In the genomic region with DNA sequence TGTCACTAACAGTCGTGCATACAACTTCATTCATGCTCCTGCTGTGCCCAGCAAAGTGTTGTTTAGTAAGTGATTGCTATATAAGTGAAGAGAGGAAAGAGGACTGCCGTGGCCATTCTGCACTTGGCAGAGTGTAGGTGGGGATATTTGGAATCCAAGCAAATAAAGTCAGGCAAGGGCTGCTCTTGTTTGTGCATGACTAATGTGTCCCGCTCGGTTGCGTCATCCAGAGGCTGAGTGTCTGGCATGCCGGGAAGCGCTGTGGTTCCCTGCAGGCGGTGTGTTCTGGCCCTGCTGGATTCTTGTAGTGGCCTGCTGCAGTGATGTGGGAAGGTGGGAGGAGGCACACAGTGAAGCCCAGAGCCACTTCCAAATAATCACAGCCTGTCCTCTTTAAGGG, we compare ENCODE assay signal across 9 cellular contexts.
DNase-seq lines count a peak whose midpoint lies in the region; ATAC-seq and TF ChIP-seq lines count a peak whose summit lies in the region.
"Had no signal": no experiment of that assay in that cellular context is flagged by ENCODE, and none has a peak within 500 bp of the region (broad histone marks: within the 10 kb centered on the region; RNA-seq: fewer than 3 reads in every experiment).

No MANE protein-coding gene starts in this region.

- no peak for TF ChIP-seq POLR2A in adrenal gland (IDR thresholded peaks at IDR 0.05)

- H3K9me3 ChIP-seq in adrenal gland (replicated peaks in 1 of 3) (no peaks in the 10 kb centered on the region), thoracic aorta (no peaks in the 10 kb centered on the region)
- H3K9me3 ChIP-seq: neutrophil had no signal

- intact Hi-C loops in adrenal gland (cut with DNase I), result loop anchor here in 1 of 2 donors (10.0 kb wide), 1 partner anchor 134 kb away; a partner anchor contains a TSS

- ATAC-seq in thoracic aorta (ENCODE audit: insufficient number of reproducible peaks, low FRiP score, low read depth), result peak; percentile 89
- ATAC-seq in GM18520 (IDR thresholded peaks at IDR 0.05; ENCODE audit: unreplicated experiment), result no peak

- TF ChIP-seq CTCF in adrenal gland (IDR thresholded peaks at IDR 0.05) (no peak), thoracic aorta (IDR thresholded peaks at IDR 0.05) (no peak)

- in situ Hi-C loops in KBM-7 (cut with MboI; ENCODE audit: low pct_unique_long_range_greater_than_20kb, low sequenced_read_pairs), result loop anchor here (25.0 kb wide), 1 partner anchor 271 kb away; no protein-coding TSS in a partner anchor

- WGBS in adrenal gland, 4 donors, result 24 to 53% (median 46%) methylated on average over 8 of the region's 8 CpGs

- H3K27ac ChIP-seq in adrenal gland, result peak overlapping the region in 2 of 5 donors; percentile 11 to 48
- peak overlapping the region; percentile 95 to 96 for H3K27ac ChIP-seq in thoracic aorta
- H3K27ac ChIP-seq: neutrophil had no signal

- no peaks in the 10 kb centered on the region for H3K36me3 ChIP-seq in adrenal gland (replicated peaks in 1 of 2)
- H3K36me3 ChIP-seq in thoracic aorta, result no peaks in the 10 kb centered on the region
- H3K36me3 ChIP-seq: neutrophil had no signal

- H3K27me3 ChIP-seq in adrenal gland (no peaks in the 10 kb centered on the region), thoracic aorta (replicated peaks; ENCODE audit: insufficient read depth) (no peaks in the 10 kb centered on the region)

- H3K4me3 ChIP-seq in adrenal gland, result no peak overlapping the region
- H3K4me3 ChIP-seq in thoracic aorta, result peak overlapping the region; percentile 47

- peaks cover 11% of the 10 kb centered on the region in 2 donors for H3K4me1 ChIP-seq in adrenal gland (replicated peaks in 1 of 2)
- H3K4me1 ChIP-seq in thoracic aorta (ENCODE audit: control insufficient read depth in 1 of 2, low read depth in 2 of 2), result peaks cover 33 to 58% of the 10 kb centered on the region in 2 donors

- peak; percentile 50 for DNase-seq in HuH-7.5 (ENCODE audit: low spot score)
- peak; percentile 49 to 93 (median 91) for DNase-seq in adrenal gland
- DNase-seq in iPS-NIHi7 (ENCODE audit: extremely low spot score), result peak; percentile 33
- peak; percentile 93 for DNase-seq in thoracic aorta (ENCODE audit: low spot score)
- DNase-seq in NCI-H2171 (lab: John Stamatoyannopoulos, UW), result no peak
- no peak for DNase-seq in cortex of kidney (lab: John Stamatoyannopoulos, UW)
- no peak for DNase-seq in KBM-7

Comparison
In these comparisons a context has a peak if more than half of its experiments do, and no peak if none do; other contexts are left out.
1. DNase-seq: peak in HuH-7.5 (single experiment), adrenal gland (7 of 7), iPS-NIHi7 (single experiment) and thoracic aorta (single experiment); none in NCI-H2171 (single experiment), cortex of kidney (single experiment) and KBM-7 (single experiment).